In the genomic region with DNA sequence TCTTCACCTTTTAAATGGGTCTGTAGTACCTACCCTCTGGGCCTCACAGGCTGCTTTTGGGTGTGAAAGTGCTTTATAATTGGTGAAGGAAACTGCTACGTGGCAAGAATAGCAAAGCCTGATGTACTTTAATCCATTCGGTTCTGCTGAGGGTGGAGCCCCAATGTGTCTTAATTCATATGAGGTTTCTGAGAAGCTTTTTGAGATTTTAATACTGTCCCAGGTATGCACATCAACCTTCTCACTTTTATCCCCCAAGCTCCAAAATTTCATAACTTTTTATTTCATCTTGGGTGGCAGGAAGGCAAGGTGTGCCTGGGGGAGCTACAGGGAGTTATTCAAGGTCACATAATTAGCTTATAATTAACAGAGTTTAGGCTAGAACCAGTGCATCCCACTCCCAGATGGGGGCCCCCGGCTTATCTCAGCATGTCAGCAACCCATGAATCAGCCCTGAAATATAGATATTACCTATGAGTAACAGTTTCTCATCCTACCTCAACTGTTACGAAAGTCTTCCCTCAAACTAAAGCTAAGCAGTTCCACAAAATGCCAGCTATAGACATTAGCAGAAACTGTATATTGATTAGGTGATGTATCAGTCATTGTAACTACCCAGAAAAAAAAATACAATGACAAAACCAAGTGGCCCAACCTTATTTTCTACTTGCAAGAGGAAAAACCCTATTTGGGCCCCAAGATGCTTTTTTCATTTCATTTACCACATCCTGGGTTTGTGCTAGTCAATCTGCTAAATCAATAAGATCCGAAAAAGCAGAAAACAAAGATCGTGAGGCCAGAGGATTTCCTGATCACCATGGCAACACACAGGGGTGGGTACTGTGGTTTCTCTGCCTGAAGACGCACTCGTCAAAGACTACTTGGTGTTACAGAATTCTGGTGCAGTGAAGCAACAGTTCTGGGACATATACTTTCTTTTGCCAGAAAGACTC, we compare ENCODE assay signal across 8 cellular contexts. TPM values are rescaled to one million over a fixed set of nuclear protein-coding genes. Genes with fewer than 3 reads are reported as not detected.
DNase-seq lines count a peak whose midpoint lies in the region; ATAC-seq and TF ChIP-seq lines count a peak whose summit lies in the region.

No MANE protein-coding gene starts in this region.

- no peak for TF ChIP-seq CTCF in MM.1S (IDR thresholded peaks at IDR 0.05; ENCODE audit: low read length)

- H3K4me1 ChIP-seq in MM.1S (ENCODE audit: low read length), result peaks cover 93% of the 10 kb centered on the region

- no peaks in the 10 kb centered on the region for H3K9me2 ChIP-seq in MM.1S (replicated peaks; ENCODE audit: insufficient read depth, low read length)

- H3K9ac ChIP-seq in MM.1S (ENCODE audit: low read length), result peak overlapping the region; percentile 84

- peak overlapping the region; percentile 98 for H3K27ac ChIP-seq in MM.1S (ENCODE audit: low read length)

- H3K79me2 ChIP-seq in MM.1S (ENCODE audit: low read length), result peaks cover 93% of the 10 kb centered on the region

- no peak overlapping the region for H2AFZ ChIP-seq in MM.1S (ENCODE audit: low read length)

- H4K20me1 ChIP-seq in MM.1S (ENCODE audit: insufficient read depth, low read length), result no peaks in the 10 kb centered on the region

- peak overlapping the region; percentile 44 for H3K4me3 ChIP-seq in MM.1S (ENCODE audit: low read length)

- peak; percentile 84 for ATAC-seq in GM21737 (IDR thresholded peaks at IDR 0.05; ENCODE audit: unreplicated experiment)

- peaks cover 47% of the 10 kb centered on the region for H3F3A ChIP-seq in MM.1S (ENCODE audit: insufficient read depth, low read length)

- peak overlapping the region; percentile 85 for H3K4me2 ChIP-seq in MM.1S (ENCODE audit: low read depth, low read length)

- no peaks in the 10 kb centered on the region for H3K27me3 ChIP-seq in MM.1S (replicated peaks; ENCODE audit: insufficient read depth, low read length)

- no peaks in the 10 kb centered on the region for H3K9me3 ChIP-seq in MM.1S (replicated peaks; ENCODE audit: insufficient read depth, low read length)

- H3K36me3 ChIP-seq in MM.1S (replicated peaks; ENCODE audit: insufficient read depth, low read length), result no peaks in the 10 kb centered on the region

- DNase-seq in GDM1 (lab: John Stamatoyannopoulos, UW) (peak; percentile 71), MM.1S (peak; percentile 98), fibroblast of peridontal ligament (ENCODE audit: extremely low read depth) (peak; percentile 92), anterior cingulate cortex (lab: John Stamatoyannopoulos, UW) (no peak), HT-29 (ENCODE audit: low spot score) (no peak)
- peak; percentile 73 for DNase-seq in activated CD8-positive, alpha-beta memory T cell treated with anti-CD3 and anti-CD28 coated beads, Interleukin-2, amount 50 U/mL, for 1 hour (ENCODE audit: extremely low read depth)
- peak; percentile 90 for DNase-seq in stimulated activated CD4-positive, alpha-beta T cell treated with anti-CD3 and anti-CD28 coated beads, Interleukin-1b, Interleukin-23, amount 100 ng/mL, for 48 hours

RNA-seq across cellular contexts. Expression of gene CD44, which starts 26.7 kb away (rescaled TPM):
- total RNA-seq in HT-29 (2014; rRNA removed; shearing (Covaris generic)), result 148 and 159 TPM in 2 replicates

Comparison
In these comparisons a context has a peak if more than half of its experiments do, and no peak if none do; other contexts are left out.
1. DNase-seq: peak in GDM1 (single experiment), MM.1S (single experiment), activated CD8-positive, alpha-beta memory T cell treated with anti-CD3 and anti-CD28 coated beads, Interleukin-2, amount 50 U/mL, for 1 hour (single experiment), fibroblast of peridontal ligament (single experiment) and stimulated activated CD4-positive, alpha-beta T cell treated with anti-CD3 and anti-CD28 coated beads, Interleukin-1b, Interleukin-23, amount 100 ng/mL, for 48 hours (single experiment); none in anterior cingulate cortex (0 of 58) and HT-29 (single experiment).